23 cellular contexts compared by ENCODE assay signal in genomic region chrX:11366998-11367595, GRCh38.
A peak's percentile ranks its signal among the peaks of the same experiment; 100 is the strongest.
DNase-seq lines count a peak whose midpoint lies in the region; ATAC-seq, FAIRE-seq and TF ChIP-seq lines count a peak whose summit lies in the region.
"Had no signal": no experiment of that assay in that cellular context is flagged by ENCODE, and none has a peak within 500 bp of the region (broad histone marks: within the 10 kb centered on the region; RNA-seq: fewer than 3 reads in every experiment).

No MANE protein-coding gene starts in this region.

- H3K9me3 Mint-ChIP-seq in activated B cell treated with CpG ODN at 0.5 μM for 24 hours, result no peaks in the 10 kb centered on the region
- H3K9me3 Mint-ChIP-seq in stimulated activated memory B cell treated with anti-CD40 and anti-IgM and Interleukin-4, amounts not matched to agents 10 μg/mL and 1 μg/mL and 100 μg/mL, for 72 hours, result no peaks in the 10 kb centered on the region
- peaks cover 3% of the 10 kb centered on the region for H3K9me3 Mint-ChIP-seq in activated T-cell treated with anti-CD3 and anti-CD28 coated beads, Interleukin-2, amount 50 U/mL, for 4 hours

- peaks cover 29% of the 10 kb centered on the region for H3K4me1 Mint-ChIP-seq in activated B cell treated with CpG ODN at 0.5 μM for 24 hours
- H3K4me1 Mint-ChIP-seq in stimulated activated memory B cell treated with anti-CD40 and anti-IgM and Interleukin-4, amounts not matched to agents 10 μg/mL and 1 μg/mL and 100 μg/mL, for 72 hours, result peaks cover 24% of the 10 kb centered on the region
- no peaks in the 10 kb centered on the region for H3K4me1 Mint-ChIP-seq in activated T-cell treated with anti-CD3 and anti-CD28 coated beads, Interleukin-2, amount 50 U/mL, for 4 hours (ENCODE audit: low read depth)
- H3K4me1 Mint-ChIP-seq: CD4-positive, alpha-beta memory T cell had no signal

- H3K9me3 ChIP-seq in effector memory CD4-positive, alpha-beta T cell (ENCODE audit: control insufficient read depth, low read length), result no peaks in the 10 kb centered on the region
- no peaks in the 10 kb centered on the region for H3K9me3 ChIP-seq in left lung
- H3K9me3 ChIP-seq: SK-N-SH had no signal

- ATAC-seq in activated B cell treated with CpG ODN at 0.5 μM for 24 hours (ENCODE audit: low read depth), result no peak
- ATAC-seq in stimulated activated memory B cell treated with anti-CD40 and anti-IgM and Interleukin-4, amounts not matched to agents 10 μg/mL and 1 μg/mL and 100 μg/mL, for 72 hours, result no peak
- no peak for ATAC-seq in esophagus mucosa
- no peak for ATAC-seq in left lung
- no peak for ATAC-seq in activated T-cell treated with anti-CD3 and anti-CD28 coated beads, Interleukin-2, amount 50 U/mL, for 4 hours
- ATAC-seq: HepG2 had no signal

- no peak for DNase-seq in GM19239 (ENCODE audit: insufficient read length, low spot score)
- no peak for DNase-seq in activated B cell treated with CpG ODN at 0.5 μM for 24 hours
- peak; percentile 37 for DNase-seq in left kidney (ENCODE audit: low read depth, low spot score)
- no peak for DNase-seq in effector memory CD4-positive, alpha-beta T cell
- DNase-seq in left lung, result no peak
- DNase-seq in activated T-cell treated with anti-CD3 and anti-CD28 coated beads, Interleukin-2, amount 50 U/mL, for 4 hours, result no peak
- DNase-seq: ACHN; AML-193; CD4-positive, alpha-beta memory T cell; DMS79; Karpas-422; MM.1S; NCI-H1105; NCI-H1694; NCI-H510A treated with DMSO at 0.1 percent for 48 hours; NCI-H82; Right ventricle myocardium superior; SK-N-SH had no signal

- H3K4me3 Mint-ChIP-seq in activated B cell treated with CpG ODN at 0.5 μM for 24 hours, result no peak overlapping the region
- no peak overlapping the region for H3K4me3 Mint-ChIP-seq in stimulated activated memory B cell treated with anti-CD40 and anti-IgM and Interleukin-4, amounts not matched to agents 10 μg/mL and 1 μg/mL and 100 μg/mL, for 72 hours
- H3K4me3 Mint-ChIP-seq in activated T-cell treated with anti-CD3 and anti-CD28 coated beads, Interleukin-2, amount 50 U/mL, for 4 hours, result no peak overlapping the region
- H3K4me3 Mint-ChIP-seq: CD4-positive, alpha-beta memory T cell had no signal

- peak; percentile 58 for FAIRE-seq in GM19239 (lab: Jason Lieb, UNC)
- FAIRE-seq: H1, HepG2, RCC 7860 had no signal

- POLR2A ChIA-PET in activated B cell treated with CpG ODN at 0.5 μM for 24 hours (lab: Charles Lee), result no interaction called here

- H3K27ac Mint-ChIP-seq in activated B cell treated with CpG ODN at 0.5 μM for 24 hours, result peak overlapping the region; percentile 42
- peak overlapping the region; percentile 61 for H3K27ac Mint-ChIP-seq in stimulated activated memory B cell treated with anti-CD40 and anti-IgM and Interleukin-4, amounts not matched to agents 10 μg/mL and 1 μg/mL and 100 μg/mL, for 72 hours
- H3K27ac Mint-ChIP-seq: CD4-positive, alpha-beta memory T cell had no signal

- no peaks in the 10 kb centered on the region for H3K27me3 ChIP-seq in effector memory CD4-positive, alpha-beta T cell (replicated peaks; ENCODE audit: control insufficient read depth, insufficient read depth, low read length, poor library complexity, severe bottlenecking)
- no peaks in the 10 kb centered on the region for H3K27me3 ChIP-seq in left lung

- CTCF ChIA-PET in activated B cell treated with CpG ODN at 0.5 μM for 24 hours (lab: Charles Lee), result no interaction called here

- no peak overlapping the region for H3K4me3 ChIP-seq in effector memory CD4-positive, alpha-beta T cell (ENCODE audit: insufficient read depth, low read depth, low read length, poor library complexity, severe bottlenecking)
- no peak overlapping the region for H3K4me3 ChIP-seq in left lung

- H3K36me3 Mint-ChIP-seq in activated B cell treated with CpG ODN at 0.5 μM for 24 hours (ENCODE audit: low read depth), result no peaks in the 10 kb centered on the region
- peaks cover 6% of the 10 kb centered on the region for H3K36me3 Mint-ChIP-seq in stimulated activated memory B cell treated with anti-CD40 and anti-IgM and Interleukin-4, amounts not matched to agents 10 μg/mL and 1 μg/mL and 100 μg/mL, for 72 hours
- H3K36me3 Mint-ChIP-seq in activated T-cell treated with anti-CD3 and anti-CD28 coated beads, Interleukin-2, amount 50 U/mL, for 4 hours (ENCODE audit: insufficient read depth), result no peaks in the 10 kb centered on the region
- H3K36me3 Mint-ChIP-seq: CD4-positive, alpha-beta memory T cell had no signal

- H3K27ac ChIP-seq in effector memory CD4-positive, alpha-beta T cell (ENCODE audit: insufficient read depth, low read length, poor library complexity, severe bottlenecking), result no peak overlapping the region
- H3K27ac ChIP-seq in left lung, result peak overlapping the region in 1 of 2 donors; percentile 28

- no peaks in the 10 kb centered on the region for H3K4me1 ChIP-seq in effector memory CD4-positive, alpha-beta T cell (ENCODE audit: control insufficient read depth, insufficient read depth, low read length, poor library complexity, severe bottlenecking)
- H3K4me1 ChIP-seq in left lung, result no peaks in the 10 kb centered on the region

- intact Hi-C loops in activated B cell treated with CpG ODN at 0.5 μM for 24 hours (cut with micrococcal nuclease), result loop anchor here (5.0 kb wide), 1 partner anchor 35 kb away; no protein-coding TSS in a partner anchor
- intact Hi-C loops in left lung (cut with DNase I), result no loop called here

- no peak for TF ChIP-seq CTCF in activated B cell treated with CpG ODN at 0.5 μM for 24 hours (IDR thresholded peaks at IDR 0.05)
- TF ChIP-seq CTCF in left lung (IDR thresholded peaks at IDR 0.05), result no peak

- H3K27me3 Mint-ChIP-seq in activated B cell treated with CpG ODN at 0.5 μM for 24 hours, result no peaks in the 10 kb centered on the region
- no peaks in the 10 kb centered on the region for H3K27me3 Mint-ChIP-seq in stimulated activated memory B cell treated with anti-CD40 and anti-IgM and Interleukin-4, amounts not matched to agents 10 μg/mL and 1 μg/mL and 100 μg/mL, for 72 hours
- no peaks in the 10 kb centered on the region for H3K27me3 Mint-ChIP-seq in activated T-cell treated with anti-CD3 and anti-CD28 coated beads, Interleukin-2, amount 50 U/mL, for 4 hours (ENCODE audit: low read depth)
- H3K27me3 Mint-ChIP-seq: CD4-positive, alpha-beta memory T cell had no signal

- H3K36me3 ChIP-seq in effector memory CD4-positive, alpha-beta T cell (ENCODE audit: control insufficient read depth, insufficient read depth, low read length), result no peaks in the 10 kb centered on the region
- H3K36me3 ChIP-seq in left lung, result no peaks in the 10 kb centered on the region
